24 cellular contexts compared by ENCODE assay signal in genomic region chr13:43107780-43108179, GRCh38.
A peak's percentile ranks its signal among the peaks of the same experiment; 100 is the strongest.
DNase-seq lines count a peak whose midpoint lies in the region; ATAC-seq and TF ChIP-seq lines count a peak whose summit lies in the region.
"Had no signal": no experiment of that assay in that cellular context is flagged by ENCODE, and none has a peak within 500 bp of the region (broad histone marks: within the 10 kb centered on the region; RNA-seq: fewer than 3 reads in every experiment).

No MANE protein-coding gene starts in this region.

- H3K4me1 ChIP-seq in IMR-90 (ENCODE audit: control insufficient read depth, insufficient read depth, low read length) (peaks cover 3% of the 10 kb centered on the region; the same call in 1 of the 2 replicates), mammary epithelial cell (ENCODE audit: insufficient read depth, low read length) (no peaks in the 10 kb centered on the region), osteoblast (ENCODE audit: insufficient read depth, low read length) (peaks cover 33% of the 10 kb centered on the region), gastrocnemius medialis (peaks cover 0 to 6% of the 10 kb centered on the region in 2 donors), sigmoid colon (peaks cover 0 to 51% (median 20%) of the 10 kb centered on the region in 4 donors)

- H4K91ac ChIP-seq in IMR-90 (ENCODE audit: insufficient read depth, low read depth, low read length): no peak overlapping the region

- H3K4me3 ChIP-seq in IMR-90 (ENCODE audit: insufficient read depth, low read depth, low read length) (no peak overlapping the region), mammary epithelial cell (replicated peaks in 1 of 3; ENCODE audit: insufficient read depth in 1 of 3, low read depth in 2 of 3, low read length in 3 of 3) (no peak overlapping the region), osteoblast (ENCODE audit: insufficient read depth, low read length) (no peak overlapping the region), gastrocnemius medialis (no peak overlapping the region), sigmoid colon (no peak overlapping the region)
- H3K4me3 ChIP-seq: cardiac muscle cell, transverse colon had no signal

- TF ChIP-seq CTCF in IMR-90 (conservative IDR thresholded peaks at IDR 0.05; ENCODE audit: low read depth, low read length): no peak
- TF ChIP-seq CTCF in mammary epithelial cell (conservative IDR thresholded peaks at IDR 0.05 in 1 of 2, IDR thresholded peaks at IDR 0.05 in 1 of 2; ENCODE audit: extremely low read depth in 1 of 2, insufficient read depth in 1 of 2, low read depth in 1 of 2, low read length in 2 of 2): no peak
- no peak for TF ChIP-seq CTCF in osteoblast (IDR thresholded peaks at IDR 0.05; ENCODE audit: extremely low read depth, low read depth, low read length)
- TF ChIP-seq CTCF in gastrocnemius medialis (IDR thresholded peaks at IDR 0.05 in 4 of 5, conservative IDR thresholded peaks at IDR 0.05 in 1 of 5): no peak
- TF ChIP-seq CTCF in sigmoid colon (IDR thresholded peaks at IDR 0.05): no peak

- H3K4ac ChIP-seq in IMR-90 (ENCODE audit: low read depth, low read length): no peak overlapping the region

- no peak overlapping the region for H4K8ac ChIP-seq in IMR-90 (ENCODE audit: low read depth in 2 of 2, low read length in 2 of 2)

- TF ChIP-seq RAD21 in IMR-90 (IDR thresholded peaks at IDR 0.05; ENCODE audit: low read length): no peak

- TF ChIP-seq POLR2A in IMR-90 (IDR thresholded peaks at IDR 0.05; ENCODE audit: low read depth, low read length): no peak
- TF ChIP-seq POLR2A in gastrocnemius medialis (IDR thresholded peaks at IDR 0.05): no peak
- TF ChIP-seq POLR2A in sigmoid colon (IDR thresholded peaks at IDR 0.05): no peak

- H3K27ac ChIP-seq in IMR-90 (ENCODE audit: insufficient read depth, low read length): no peak overlapping the region
- no peak overlapping the region for H3K27ac ChIP-seq in mammary epithelial cell (ENCODE audit: insufficient read depth, low read depth, low read length)
- H3K27ac ChIP-seq in osteoblast (ENCODE audit: low read depth, low read length): peak overlapping the region; percentile 26
- no peak overlapping the region for H3K27ac ChIP-seq in gastrocnemius medialis
- H3K27ac ChIP-seq in sigmoid colon: no peak overlapping the region
- H3K27ac ChIP-seq: cardiac muscle cell, RWPE1, transverse colon had no signal

- no peak overlapping the region for H2BK120ac ChIP-seq in IMR-90 (ENCODE audit: low read depth, low read length)

- no peak overlapping the region for H3K23ac ChIP-seq in IMR-90 (ENCODE audit: low read depth, low read length)

- no peaks in the 10 kb centered on the region for H3K36me3 ChIP-seq in IMR-90 (ENCODE audit: control insufficient read depth, insufficient read depth, low read length)
- peaks cover 2% of the 10 kb centered on the region for H3K36me3 ChIP-seq in mammary epithelial cell (ENCODE audit: insufficient read depth, low read length)
- no peaks in the 10 kb centered on the region for H3K36me3 ChIP-seq in osteoblast (ENCODE audit: insufficient read depth, low read length)
- H3K36me3 ChIP-seq in gastrocnemius medialis: peaks cover 0 to 8% of the 10 kb centered on the region in 2 donors
- no peaks in the 10 kb centered on the region for H3K36me3 ChIP-seq in sigmoid colon
- H3K36me3 ChIP-seq: cardiac muscle cell, transverse colon had no signal

- H4K20me1 ChIP-seq in IMR-90 (ENCODE audit: insufficient read depth, low read length) (no peaks in the 10 kb centered on the region), mammary epithelial cell (ENCODE audit: insufficient read depth, low read length) (no peaks in the 10 kb centered on the region), osteoblast (ENCODE audit: insufficient read depth, low read length) (peaks cover 3% of the 10 kb centered on the region)

- H3K9me1 ChIP-seq in IMR-90 (ENCODE audit: insufficient read depth, low read length): peaks cover 3% of the 10 kb centered on the region; the same call in 1 of the 2 replicates

- POLR2A ChIA-PET in IMR-90 (lab: Charles Lee; ENCODE audit: unreplicated experiment): no interaction called here

- H3K9ac ChIP-seq in IMR-90 (ENCODE audit: low read depth, low read length) (no peak overlapping the region), mammary epithelial cell (ENCODE audit: insufficient read depth, low read length) (no peak overlapping the region)

- no peak overlapping the region for H3K18ac ChIP-seq in IMR-90 (ENCODE audit: low read depth, low read length)

- no peak overlapping the region for H4K5ac ChIP-seq in IMR-90 (ENCODE audit: low read depth, low read length)

- H2BK20ac ChIP-seq in IMR-90 (ENCODE audit: low read depth, low read length): no peak overlapping the region

- H2BK15ac ChIP-seq in IMR-90 (ENCODE audit: low read depth, low read length): no peak overlapping the region

- H3K4me2 ChIP-seq in IMR-90 (ENCODE audit: low read depth, low read length): peak overlapping the region; percentile 53
- H3K4me2 ChIP-seq in mammary epithelial cell (ENCODE audit: insufficient read depth, low read depth, low read length): no peak overlapping the region
- peak overlapping the region; percentile 24 for H3K4me2 ChIP-seq in osteoblast (ENCODE audit: insufficient read depth, low read length)

- H3K14ac ChIP-seq in IMR-90 (replicated peaks; ENCODE audit: low read depth, low read length): no peak overlapping the region

- H3K9me3 ChIP-seq in IMR-90 (ENCODE audit: control insufficient read depth, insufficient read depth, low read length) (no peaks in the 10 kb centered on the region), mammary epithelial cell (replicated peaks; ENCODE audit: insufficient read depth, low read length) (no peaks in the 10 kb centered on the region), osteoblast (ENCODE audit: low read depth, low read length) (no peaks in the 10 kb centered on the region), gastrocnemius medialis (no peaks in the 10 kb centered on the region), sigmoid colon (no peaks in the 10 kb centered on the region)
- H3K9me3 ChIP-seq: transverse colon had no signal

- TF ChIP-seq EP300 in sigmoid colon (IDR thresholded peaks at IDR 0.05): no peak

- H3K79me1 ChIP-seq in IMR-90 (ENCODE audit: low read depth in 1 of 2, low read length in 2 of 2): peaks cover 4 to 10% of the 10 kb centered on the region in 2 experiments

- DNase-seq in COLO829 (ENCODE audit: low spot score) (peak; percentile 46), IMR-90 (peak; percentile 54), mammary epithelial cell (no peak), osteoblast (ENCODE audit: insufficient read length, low spot score, missing footprints) (no peak), gastrocnemius medialis (no peak), sigmoid colon (no peak)
- DNase-seq: ACHN; activated CD4-positive, alpha-beta memory T cell treated with anti-CD3 and anti-CD28 coated beads, Interleukin-2, amount 10 ng/mL, durations not matched to agents 7 days and 5 days; activated CD4-positive, alpha-beta T cell treated with anti-CD3 and anti-CD28 coated beads for 1 hour; activated CD8-positive, alpha-beta memory T cell treated with anti-CD3 and anti-CD28 coated beads, Interleukin-2, amount 50 U/mL, for 48 hours; Calu3; cortex of kidney; DND-41; left ventricle myocardium superior; midbrain; naive thymus-derived CD8-positive, alpha-beta T cell; NCI-H2029; NCI-H748 treated with DMSO at 0.1 percent for 48 hours; nucleus accumbens; stimulated activated CD4-positive, alpha-beta T cell treated with anti-CD3 and anti-CD28 coated beads, Interleukin-2, amount 100 ng/mL, for 24 hours; transverse colon had no signal

- H3K79me2 ChIP-seq in mammary epithelial cell (ENCODE audit: insufficient read depth, low read length): peaks cover 13% of the 10 kb centered on the region
- H3K79me2 ChIP-seq in osteoblast (ENCODE audit: insufficient read depth, low read length): peaks cover 15% of the 10 kb centered on the region

- intact Hi-C loops in IMR-90 (cut with micrococcal nuclease): loop anchor here (5.0 kb wide), 1 partner anchor 165 kb away; no protein-coding TSS in a partner anchor
- intact Hi-C loops in mammary epithelial cell (cut with micrococcal nuclease): no loop called here
- intact Hi-C loops in gastrocnemius medialis (cut with DNase I; ENCODE audit: low total_unique reads): no loop called here
- intact Hi-C loops in sigmoid colon (cut with DNase I): no loop called here

- 0% methylated on average over 1 of the region's 2 CpGs; no CpG with 5 or more reads in 1 of the 2 experiments for WGBS in IMR-90 (ENCODE audit: extremely low coverage in 2 of 2, insufficient read length in 1 of 2), 2 experiments
- 87% methylated on average over 2 of the region's 2 CpGs for WGBS in mammary epithelial cell (ENCODE audit: low coverage, missing lambda C conversion rate)
- 69 to 85% methylated on average over 2 of the region's 2 CpGs for WGBS in sigmoid colon, 2 donors

- BruUV-seq in IMR-90 (replicated peaks; lab: Mats Ljungman, UMichigan) (TSS peak; percentile 72), mammary epithelial cell (replicated peaks; lab: Mats Ljungman, UMichigan) (TSS peak; percentile 7)

- ATAC-seq in IMR-90 (ENCODE audit: low read depth) (peak; percentile 72), GM18868 (IDR thresholded peaks at IDR 0.05; ENCODE audit: unreplicated experiment) (no peak), gastrocnemius medialis (no peak)
- ATAC-seq: left ventricle myocardium superior; naive thymus-derived CD8-positive, alpha-beta T cell had no signal

- H2AK5ac ChIP-seq in IMR-90 (ENCODE audit: low read depth, low read length): no peak overlapping the region

- CTCF ChIA-PET in IMR-90 (lab: Yijun Ruan, JAX): no interaction called here
- CTCF ChIA-PET in mammary epithelial cell (lab: Charles Lee; ENCODE audit: low non-redundant PET): no interaction called here

- H2AK9ac ChIP-seq in IMR-90 (replicated peaks; ENCODE audit: low read depth, low read length, poor library complexity): no peak overlapping the region

- H2BK5ac ChIP-seq in IMR-90 (ENCODE audit: low read depth, low read length, poor library complexity, severe bottlenecking): peak overlapping the region; percentile 51

- dilution Hi-C loops in IMR-90 (cut with HindIII; ENCODE audit: low sequenced_read_pairs, unreplicated experiment): no loop called here
- dilution Hi-C loops in mammary epithelial cell (cut with HindIII; ENCODE audit: low sequenced_read_pairs): no loop called here

- H2AFZ ChIP-seq in IMR-90 (replicated peaks; ENCODE audit: low read length, poor library complexity) (no peak overlapping the region), mammary epithelial cell (ENCODE audit: low read depth, low read length) (no peak overlapping the region), osteoblast (ENCODE audit: low read length) (no peak overlapping the region)

- in situ Hi-C loops in IMR-90 (cut with MboI; ENCODE audit: low sequenced_read_pairs) (no loop called here), mammary epithelial cell (cut with MboI; ENCODE audit: low sequenced_read_pairs in 2 of 2) (no loop called here), gastrocnemius medialis (cut with MboI; ENCODE audit: low sequenced_read_pairs in 4 of 4) (no loop called here)

- H3K27me3 ChIP-seq in IMR-90 (ENCODE audit: control insufficient read depth, insufficient read depth, low read length): no peaks in the 10 kb centered on the region
- no peaks in the 10 kb centered on the region for H3K27me3 ChIP-seq in mammary epithelial cell (ENCODE audit: insufficient read depth, low read length)
- no peaks in the 10 kb centered on the region for H3K27me3 ChIP-seq in osteoblast (ENCODE audit: insufficient read depth, low read length)
- no peaks in the 10 kb centered on the region for H3K27me3 ChIP-seq in gastrocnemius medialis
- H3K27me3 ChIP-seq in sigmoid colon: no peaks in the 10 kb centered on the region
- H3K27me3 ChIP-seq: cardiac muscle cell, transverse colon had no signal

- no peak overlapping the region for H3K56ac ChIP-seq in IMR-90 (ENCODE audit: extremely low read depth, insufficient read depth, low read length)

Comparison
In these comparisons a context has a peak if more than half of its experiments do, and no peak if none do; other contexts are left out.
1. DNase-seq: peak in COLO829 (single experiment) and IMR-90 (single experiment); none in mammary epithelial cell (single experiment), osteoblast (single experiment), gastrocnemius medialis (0 of 2) and sigmoid colon (single experiment).